11 cellular contexts compared by ENCODE assay signal in genomic region chr4:40626183-40626990, GRCh38. TPM values are rescaled to one million over a fixed set of nuclear protein-coding genes. Genes with fewer than 3 reads are reported as not detected.
A peak's percentile ranks its signal among the peaks of the same experiment; 100 is the strongest.
DNase-seq lines count a peak whose midpoint lies in the region; ATAC-seq and TF ChIP-seq lines count a peak whose summit lies in the region.
"Had no signal": no experiment of that assay in that cellular context is flagged by ENCODE, and none has a peak within 500 bp of the region (broad histone marks: within the 10 kb centered on the region; RNA-seq: fewer than 3 reads in every experiment).

No MANE protein-coding gene starts in this region.

- 18 to 33% (median 23%) methylated on average over 10 of the region's 10 CpGs for WGBS in stomach, 5 donors
- WGBS in sigmoid colon, 2 donors: 14 to 46% methylated on average over 10 of the region's 10 CpGs

- no peak for ATAC-seq in RWPE2 (ENCODE audit: low read depth)
- ATAC-seq in activated CD4-positive, CD25-positive, alpha-beta regulatory T cell treated with anti-CD3 and anti-CD28 coated beads, Interleukin-2, amount 50 U/mL, for 24 hours: no peak
- no peak for ATAC-seq in gastrocnemius medialis
- ATAC-seq: HCT116 had no signal

- H3K4me1 ChIP-seq in RWPE2 (ENCODE audit: insufficient read depth, poor library complexity, severe bottlenecking) (peaks cover 42% of the 10 kb centered on the region), stomach (peaks cover 23 to 77% (median 45%) of the 10 kb centered on the region in 4 donors), gastrocnemius medialis (peaks cover 0 to 6% of the 10 kb centered on the region in 2 donors), sigmoid colon (peaks cover 0 to 15% (median 13%) of the 10 kb centered on the region in 4 donors)

- no peak for DNase-seq in activated CD4-positive, alpha-beta T cell treated with anti-CD3 and anti-CD28 coated beads, Interleukin-2, amount 10 ng/mL, durations not matched to agents 24 days and 14 days
- DNase-seq in activated CD4-positive, alpha-beta T cell treated with anti-CD3 and anti-CD28 coated beads for 1 hour: no peak
- no peak for DNase-seq in RWPE2 (ENCODE audit: low spot score)
- DNase-seq in fibroblast of pulmonary artery (ENCODE audit: low read depth): peak; percentile 26
- DNase-seq in stomach: no peak
- DNase-seq in gastrocnemius medialis: no peak
- no peak for DNase-seq in sigmoid colon

- TF ChIP-seq CTCF in RWPE2 (IDR thresholded peaks at IDR 0.05; ENCODE audit: poor library complexity, severe bottlenecking) (no peak), fibroblast of pulmonary artery (IDR thresholded peaks at IDR 0.05; ENCODE audit: low read length, missing control alignments) (no peak), stomach (IDR thresholded peaks at IDR 0.05) (no peak), gastrocnemius medialis (IDR thresholded peaks at IDR 0.05 in 4 of 5, conservative IDR thresholded peaks at IDR 0.05 in 1 of 5) (no peak), sigmoid colon (IDR thresholded peaks at IDR 0.05) (no peak)

- no peak for TF ChIP-seq EP300 in stomach (IDR thresholded peaks at IDR 0.05)
- TF ChIP-seq EP300 in sigmoid colon (IDR thresholded peaks at IDR 0.05): no peak

- in situ Hi-C loops in gastrocnemius medialis (cut with MboI; ENCODE audit: low sequenced_read_pairs in 4 of 4): no loop called here

- H3K9me3 ChIP-seq in RWPE2 (ENCODE audit: severe bottlenecking): no peaks in the 10 kb centered on the region
- no peaks in the 10 kb centered on the region for H3K9me3 ChIP-seq in stomach
- no peaks in the 10 kb centered on the region for H3K9me3 ChIP-seq in gastrocnemius medialis
- no peaks in the 10 kb centered on the region for H3K9me3 ChIP-seq in sigmoid colon

- intact Hi-C loops in activated CD4-positive, alpha-beta T cell treated with anti-CD3 and anti-CD28 coated beads, Interleukin-2, amount 10 ng/mL, durations not matched to agents 24 days and 14 days (cut with micrococcal nuclease): loop anchor here (1.0 to 5.0 kb wide), 6 partner anchors 37 to 95 kb away; no protein-coding TSS in a partner anchor
- intact Hi-C loops in stomach (cut with DNase I; ENCODE audit: low total_unique reads): no loop called here
- intact Hi-C loops in gastrocnemius medialis (cut with DNase I; ENCODE audit: low total_unique reads): no loop called here
- intact Hi-C loops in sigmoid colon (cut with DNase I): no loop called here

- peak overlapping the region; percentile 71 for H3K4me3 Mint-ChIP-seq in activated CD4-positive, alpha-beta T cell treated with anti-CD3 and anti-CD28 coated beads, Interleukin-2, amount 10 ng/mL, durations not matched to agents 24 days and 14 days

- no peaks in the 10 kb centered on the region for H3K27me3 ChIP-seq in RWPE2 (ENCODE audit: insufficient read depth, poor library complexity, severe bottlenecking)
- H3K27me3 ChIP-seq in stomach: peaks cover 0 to 4% (median 0%) of the 10 kb centered on the region in 3 donors
- H3K27me3 ChIP-seq in gastrocnemius medialis: peaks cover 6 to 34% (median 24%) of the 10 kb centered on the region in 3 donors
- peaks cover 0 to 19% (median 0%) of the 10 kb centered on the region in 3 donors for H3K27me3 ChIP-seq in sigmoid colon

- peaks cover 20% of the 10 kb centered on the region for H3K27me3 Mint-ChIP-seq in activated CD4-positive, alpha-beta T cell treated with anti-CD3 and anti-CD28 coated beads, Interleukin-2, amount 10 ng/mL, durations not matched to agents 24 days and 14 days
- H3K27me3 Mint-ChIP-seq: IgD-negative memory B cell had no signal

- TF ChIP-seq POLR2A in stomach (IDR thresholded peaks at IDR 0.05) (no peak), gastrocnemius medialis (IDR thresholded peaks at IDR 0.05) (no peak), sigmoid colon (IDR thresholded peaks at IDR 0.05) (no peak)

- peaks cover 5% of the 10 kb centered on the region for H3K9me3 Mint-ChIP-seq in activated CD4-positive, alpha-beta T cell treated with anti-CD3 and anti-CD28 coated beads, Interleukin-2, amount 10 ng/mL, durations not matched to agents 24 days and 14 days

- H3K36me3 ChIP-seq in RWPE2 (ENCODE audit: low read depth) (no peaks in the 10 kb centered on the region), stomach (no peaks in the 10 kb centered on the region), gastrocnemius medialis (no peaks in the 10 kb centered on the region), sigmoid colon (no peaks in the 10 kb centered on the region)
- H3K36me3 ChIP-seq: cardiac muscle cell had no signal

- peak overlapping the region; percentile 53 for H3K4me3 ChIP-seq in RWPE2 (ENCODE audit: severe bottlenecking)
- no peak overlapping the region for H3K4me3 ChIP-seq in fibroblast of pulmonary artery (replicated peaks; ENCODE audit: low read depth, low read length)
- H3K4me3 ChIP-seq in stomach: peak overlapping the region; percentile 14 to 57 (median 42)
- H3K4me3 ChIP-seq in gastrocnemius medialis: no peak overlapping the region
- H3K4me3 ChIP-seq in sigmoid colon: no peak overlapping the region
- H3K4me3 ChIP-seq: cardiac muscle cell had no signal

- H3K36me3 Mint-ChIP-seq in activated CD4-positive, alpha-beta T cell treated with anti-CD3 and anti-CD28 coated beads, Interleukin-2, amount 10 ng/mL, durations not matched to agents 24 days and 14 days (ENCODE audit: low read depth): peaks cover 12% of the 10 kb centered on the region

- peaks cover 55% of the 10 kb centered on the region for H3K4me1 Mint-ChIP-seq in activated CD4-positive, alpha-beta T cell treated with anti-CD3 and anti-CD28 coated beads, Interleukin-2, amount 10 ng/mL, durations not matched to agents 24 days and 14 days

- peak overlapping the region; percentile 50 for H3K27ac Mint-ChIP-seq in activated CD4-positive, alpha-beta T cell treated with anti-CD3 and anti-CD28 coated beads, Interleukin-2, amount 10 ng/mL, durations not matched to agents 24 days and 14 days
- H3K27ac Mint-ChIP-seq: IgD-negative memory B cell had no signal

- H3K27ac ChIP-seq in RWPE2 (ENCODE audit: poor library complexity, severe bottlenecking): peak overlapping the region; percentile 8
- H3K27ac ChIP-seq in stomach: peak overlapping the region; percentile 59 to 98 (median 92)
- no peak overlapping the region for H3K27ac ChIP-seq in gastrocnemius medialis
- H3K27ac ChIP-seq in sigmoid colon: no peak overlapping the region
- H3K27ac ChIP-seq: cardiac muscle cell had no signal

RNA-seq across cellular contexts. Expression of gene RBM47, which starts 3.3 kb away (rescaled TPM):
- total RNA-seq in activated CD4-positive, alpha-beta T cell treated with anti-CD3 and anti-CD28 coated beads, Interleukin-2, amount 10 ng/mL, durations not matched to agents 24 days and 14 days: 10.7 and 13.0 TPM in 2 replicates
- 100 to 1,000 TPM; 124 to 448 (median 207) TPM for total RNA-seq in stomach
- 10 to 100 TPM; 18.5 to 66.9 (median 34.5) TPM for polyA plus RNA-seq in stomach
- 1 to 10 TPM; 1.5 to 8.7 (median 4.3) TPM for total RNA-seq in gastrocnemius medialis
- total RNA-seq in sigmoid colon: 10 to 100 TPM in 3 of 4 donors, 1 to 10 TPM in 1; 7.2 to 21.2 (median 15.3) TPM
- 100 to 1,000 TPM in 1 of 3 donors, 10 to 100 TPM in 2; 69.7 to 148 (median 92.5) TPM for polyA plus RNA-seq in sigmoid colon

Comparison
In these comparisons a context has a peak if more than half of its experiments do, and no peak if none do; other contexts are left out.
1. H3K27ac ChIP-seq: peak in RWPE2 (single experiment) and stomach (5 of 5); none in gastrocnemius medialis (0 of 4) and sigmoid colon (0 of 4).
2. H3K4me3 ChIP-seq: peak in RWPE2 (single experiment) and stomach (4 of 4); none in fibroblast of pulmonary artery (single experiment), gastrocnemius medialis (0 of 4) and sigmoid colon (0 of 4).